In the genomic region with DNA sequence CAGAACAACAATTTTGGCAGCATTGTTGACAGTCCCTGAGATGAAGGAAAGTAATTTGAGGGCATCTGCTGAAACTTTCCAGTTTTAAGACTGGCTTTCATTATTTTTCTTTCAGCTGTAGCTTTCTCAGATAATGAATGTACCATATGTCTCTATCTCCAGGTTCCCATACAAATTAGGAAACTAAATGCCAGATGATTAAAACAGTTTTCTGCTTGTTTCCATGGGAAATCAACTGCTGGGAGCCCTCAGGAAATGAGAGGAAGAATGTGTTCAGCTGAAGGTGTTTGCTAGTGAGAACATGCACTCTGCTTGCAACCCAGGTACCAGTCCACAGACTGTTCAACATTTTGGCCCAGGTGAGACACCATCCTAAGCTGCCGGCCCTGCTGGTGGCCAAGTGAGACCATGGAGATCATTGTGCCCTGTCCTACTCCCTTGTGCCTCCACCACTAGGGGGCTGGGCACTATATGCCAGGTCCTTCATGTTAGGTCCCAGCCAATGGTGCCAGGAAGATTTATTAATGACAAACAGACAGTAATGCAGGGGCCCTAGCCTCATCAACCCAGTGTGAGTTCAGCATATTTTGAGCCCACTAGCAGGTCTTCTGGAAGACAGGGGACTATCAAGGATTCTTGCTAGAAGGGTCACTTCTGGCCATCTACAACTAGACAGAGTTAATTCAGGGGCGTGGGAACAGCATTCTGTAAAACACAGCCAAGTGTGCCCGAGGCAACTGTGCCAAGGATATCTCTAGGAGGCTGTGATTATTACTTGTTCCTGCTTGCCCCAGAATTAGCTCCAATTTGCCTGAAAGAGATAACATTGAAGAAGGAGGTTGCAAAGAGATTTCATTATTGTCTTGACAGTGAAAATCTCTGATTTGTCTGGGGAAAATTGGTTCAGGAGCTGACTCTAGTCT, we compare ENCODE assay signal across 8 cellular contexts. TPM values are rescaled to one million over a fixed set of nuclear protein-coding genes. Genes with fewer than 3 reads are reported as not detected.
DNase-seq lines count a peak whose midpoint lies in the region; ATAC-seq and TF ChIP-seq lines count a peak whose summit lies in the region.

No MANE protein-coding gene starts in this region.

- intact Hi-C loops in Right ventricle myocardium superior (cut with DNase I) (no loop called here), tibial artery (cut with DNase I; ENCODE audit: low total_unique reads) (no loop called here)

- no peak overlapping the region for H3K4me3 ChIP-seq in tibial artery

- peaks cover 0 to 11% (median 4%) of the 10 kb centered on the region in 4 donors for H3K4me1 ChIP-seq in tibial artery

- H3K36me3 ChIP-seq in tibial artery: no peaks in the 10 kb centered on the region

- no peak for DNase-seq in activated naive CD8-positive, alpha-beta T cell treated with anti-CD3 and anti-CD28 coated beads for 36 hours
- DNase-seq in SHP77 treated with DMSO at 0.1 percent for 48 hours (lab: John Stamatoyannopoulos, UW) (peak; percentile 11), Right ventricle myocardium superior (no peak), tibial artery (no peak), A172 (ENCODE audit: low spot score) (no peak), activated T-cell treated with anti-CD3 and anti-CD28 coated beads for 4 hours (no peak)

- ATAC-seq in Right ventricle myocardium superior (ENCODE audit: poor library complexity): peak; percentile 71
- no peak for ATAC-seq in HG03097 (IDR thresholded peaks at IDR 0.05; ENCODE audit: low FRiP score, unreplicated experiment)

- peaks cover 37% of the 10 kb centered on the region for H3K36me3 Mint-ChIP-seq in activated naive CD8-positive, alpha-beta T cell
- H3K36me3 Mint-ChIP-seq in activated naive CD8-positive, alpha-beta T cell treated with anti-CD3 and anti-CD28 coated beads for 36 hours: peaks cover 52% of the 10 kb centered on the region

- no peaks in the 10 kb centered on the region for H3K27me3 ChIP-seq in tibial artery

- H3K27ac ChIP-seq in tibial artery: no peak overlapping the region

- H3K27ac Mint-ChIP-seq in activated naive CD8-positive, alpha-beta T cell: peak overlapping the region; percentile 28
- no peak overlapping the region for H3K27ac Mint-ChIP-seq in activated naive CD8-positive, alpha-beta T cell treated with anti-CD3 and anti-CD28 coated beads for 36 hours

- no peak overlapping the region for H3K4me3 Mint-ChIP-seq in activated naive CD8-positive, alpha-beta T cell
- no peak overlapping the region for H3K4me3 Mint-ChIP-seq in activated naive CD8-positive, alpha-beta T cell treated with anti-CD3 and anti-CD28 coated beads for 36 hours

- peak; percentile 10 to 27 for TF ChIP-seq CTCF in tibial artery (IDR thresholded peaks at IDR 0.05)

- H3K9me3 Mint-ChIP-seq in activated naive CD8-positive, alpha-beta T cell (ENCODE audit: low read depth): peaks cover 4% of the 10 kb centered on the region
- peaks cover 17% of the 10 kb centered on the region for H3K9me3 Mint-ChIP-seq in activated naive CD8-positive, alpha-beta T cell treated with anti-CD3 and anti-CD28 coated beads for 36 hours

- peaks cover 83% of the 10 kb centered on the region for H3K4me1 Mint-ChIP-seq in activated naive CD8-positive, alpha-beta T cell (ENCODE audit: low read depth)
- peaks cover 59% of the 10 kb centered on the region for H3K4me1 Mint-ChIP-seq in activated naive CD8-positive, alpha-beta T cell treated with anti-CD3 and anti-CD28 coated beads for 36 hours

- H3K9me3 ChIP-seq in tibial artery: no peaks in the 10 kb centered on the region

- H3K27me3 Mint-ChIP-seq in activated naive CD8-positive, alpha-beta T cell: no peaks in the 10 kb centered on the region
- H3K27me3 Mint-ChIP-seq in activated naive CD8-positive, alpha-beta T cell treated with anti-CD3 and anti-CD28 coated beads for 36 hours: no peaks in the 10 kb centered on the region

RNA-seq across cellular contexts. Expression of gene LRRC8C, which starts 17.0 kb away (rescaled TPM):
- 10 to 100 TPM; 31.7 to 32.3 TPM for total RNA-seq in activated naive CD8-positive, alpha-beta T cell treated with anti-CD3 and anti-CD28 coated beads for 36 hours
- total RNA-seq in Right ventricle myocardium superior: 5.9 TPM
- total RNA-seq in A172 (2014; rRNA removed; shearing (Covaris generic)): 2.0 and 3.0 TPM in 2 replicates
